Comparison of ENCODE assay signal across 13 cellular contexts in genomic region chr18:63336366-63337099, GRCh38. TPM values are rescaled to one million over a fixed set of nuclear protein-coding genes. Genes with fewer than 3 reads are reported as not detected.
A peak's percentile ranks its signal among the peaks of the same experiment; 100 is the strongest.
DNase-seq lines count a peak whose midpoint lies in the region; ATAC-seq and TF ChIP-seq lines count a peak whose summit lies in the region.
"Had no signal": no experiment of that assay in that cellular context is flagged by ENCODE, and none has a peak within 500 bp of the region (broad histone marks: within the 10 kb centered on the region; RNA-seq: fewer than 3 reads in every experiment).

No MANE protein-coding gene starts in this region.

- H3K36me3 Mint-ChIP-seq in activated T-cell treated with anti-CD3 and anti-CD28 coated beads, Interleukin-2, amount 50 U/mL, for 24 hours (ENCODE audit: low read depth): peaks cover 98% of the 10 kb centered on the region

- peaks cover 17% of the 10 kb centered on the region for H3K4me1 Mint-ChIP-seq in activated T-cell treated with anti-CD3 and anti-CD28 coated beads, Interleukin-2, amount 50 U/mL, for 24 hours (ENCODE audit: low read depth)
- H3K4me1 Mint-ChIP-seq: B cell had no signal

- no peak overlapping the region for H3K4me3 ChIP-seq in astrocyte of the cerebellum (ENCODE audit: low read depth, low read length)
- no peak overlapping the region for H3K4me3 ChIP-seq in hepatocyte
- H3K4me3 ChIP-seq in transverse colon: no peak overlapping the region
- H3K4me3 ChIP-seq: colonic mucosa, HAP-1 had no signal

- no peak overlapping the region for H2AFZ ChIP-seq in hepatocyte

- H3K4me3 Mint-ChIP-seq in activated T-cell treated with anti-CD3 and anti-CD28 coated beads, Interleukin-2, amount 50 U/mL, for 24 hours: no peak overlapping the region
- H3K4me3 Mint-ChIP-seq: B cell had no signal

- no peaks in the 10 kb centered on the region for H3K27me3 Mint-ChIP-seq in activated T-cell treated with anti-CD3 and anti-CD28 coated beads, Interleukin-2, amount 50 U/mL, for 24 hours
- H3K27me3 Mint-ChIP-seq: B cell had no signal

- 60% methylated on average over 8 of the region's 8 CpGs for WGBS in hepatocyte (ENCODE audit: low lambda C conversion rate, missing lambda C conversion rate)
- 70 to 74% methylated on average over 7 to 8 of the region's 8 CpGs for WGBS in transverse colon (ENCODE audit: low coverage in 1 of 2), 2 donors

- in situ Hi-C loops in astrocyte of the cerebellum (cut with HindIII; ENCODE audit: low sequenced_read_pairs): no loop called here
- in situ Hi-C loops in transverse colon (cut with MboI; ENCODE audit: low pct_ligation_motif_present in 1 of 4, low pct_unique_long_range_greater_than_20kb in 1 of 4, low sequenced_read_pairs in 3 of 4): loop anchor here in 3 of 4 donors (10.0 to 25.0 kb wide), 3 partner anchors 101 to 624 kb away; partner anchors contain the start of gene PHLPP1 (in 1 of the 3)

- peak overlapping the region; percentile 47 for H3K27ac Mint-ChIP-seq in activated T-cell treated with anti-CD3 and anti-CD28 coated beads, Interleukin-2, amount 50 U/mL, for 24 hours
- H3K27ac Mint-ChIP-seq: B cell had no signal

- no peak for ATAC-seq in GM21619 (IDR thresholded peaks at IDR 0.05; ENCODE audit: unreplicated experiment)

- TF ChIP-seq CTCF in astrocyte of the cerebellum (IDR thresholded peaks at IDR 0.05; ENCODE audit: low read depth, low read length, missing control alignments) (no peak), hepatocyte (IDR thresholded peaks at IDR 0.05; ENCODE audit: poor library complexity) (no peak), transverse colon (IDR thresholded peaks at IDR 0.05) (no peak)

- H4K20me1 ChIP-seq in hepatocyte (ENCODE audit: insufficient read depth, poor library complexity, severe bottlenecking): no peaks in the 10 kb centered on the region

- TF ChIP-seq POLR2A in transverse colon (IDR thresholded peaks at IDR 0.05): no peak

- H3K79me2 ChIP-seq in hepatocyte: no peaks in the 10 kb centered on the region

- TF ChIP-seq EP300 in transverse colon (IDR thresholded peaks at IDR 0.05; ENCODE audit: low read depth): no peak

- H3K36me3 ChIP-seq in hepatocyte (replicated peaks; ENCODE audit: insufficient read depth, low read depth) (no peaks in the 10 kb centered on the region), transverse colon (peaks cover 0 to 52% (median 18%) of the 10 kb centered on the region in 4 donors)
- H3K36me3 ChIP-seq: colonic mucosa had no signal

- no peak for DNase-seq in activated T-cell treated with anti-CD3 and anti-CD28 coated beads, Interleukin-2, amount 50 U/mL, for 24 hours
- no peak for DNase-seq in activated T-cell treated with anti-CD3 and anti-CD28 coated beads for 4 hours
- DNase-seq in astrocyte of the cerebellum (ENCODE audit: low read depth): peak; percentile 81
- no peak for DNase-seq in hepatocyte (ENCODE audit: low spot score)
- no peak for DNase-seq in transverse colon
- DNase-seq in mesenteric fat pad (ENCODE audit: low spot score): no peak
- DNase-seq in NCI-H526 (lab: John Stamatoyannopoulos, UW): no peak
- DNase-seq: activated CD4-positive, alpha-beta T cell treated with anti-CD3 and anti-CD28 coated beads, Interleukin-2, amount 50 U/mL, for 4 hours; colonic mucosa; midbrain had no signal

- H3K4me2 ChIP-seq in hepatocyte: no peak overlapping the region

- H3K4me1 ChIP-seq in hepatocyte (ENCODE audit: insufficient read depth) (no peaks in the 10 kb centered on the region), transverse colon (peaks cover 0 to 6% (median 0%) of the 10 kb centered on the region in 4 donors)
- H3K4me1 ChIP-seq: colonic mucosa had no signal

- no peaks in the 10 kb centered on the region for H3K9me3 ChIP-seq in hepatocyte (ENCODE audit: low read depth)
- no peaks in the 10 kb centered on the region for H3K9me3 ChIP-seq in transverse colon
- H3K9me3 ChIP-seq: colonic mucosa, HAP-1 had no signal

- H3K27ac ChIP-seq in hepatocyte (peak overlapping the region; percentile 29), transverse colon (peak overlapping the region; percentile 33 to 67 (median 42))
- H3K27ac ChIP-seq: colonic mucosa had no signal

- no peaks in the 10 kb centered on the region for H3K9me2 ChIP-seq in hepatocyte (replicated peaks; ENCODE audit: insufficient read depth)

- no peaks in the 10 kb centered on the region for H3K9me3 Mint-ChIP-seq in activated T-cell treated with anti-CD3 and anti-CD28 coated beads, Interleukin-2, amount 50 U/mL, for 24 hours

- H3K27me3 ChIP-seq in hepatocyte (no peaks in the 10 kb centered on the region), transverse colon (no peaks in the 10 kb centered on the region)
- H3K27me3 ChIP-seq: colonic mucosa had no signal

- intact Hi-C loops in transverse colon (cut with DNase I; ENCODE audit: low total_unique reads): no loop called here

RNA-seq across cellular contexts. Expression of gene BCL2, which starts 17.0 kb away (rescaled TPM):
- total RNA-seq in hepatocyte: 9.1 and 11.4 TPM in 2 replicates
- 0.80 and 1.0 TPM in 2 replicates for polyA plus RNA-seq in hepatocyte
- total RNA-seq in transverse colon: 10 to 100 TPM; 14.3 to 34.8 (median 23.5) TPM
- total RNA-seq in mesenteric fat pad: 58.7 TPM

RNA-seq across cellular contexts. Expression of gene KDSR, which starts 30.5 kb away (rescaled TPM):
- total RNA-seq in hepatocyte (26.5 and 33.6 TPM in 2 replicates), transverse colon (10 to 100 TPM; 13.1 to 37.2 (median 28.3) TPM), mesenteric fat pad (55.6 TPM)
- polyA plus RNA-seq in hepatocyte: 50.7 and 55.1 TPM in 2 replicates
